18 cellular contexts compared by ENCODE assay signal in the genomic region with DNA sequence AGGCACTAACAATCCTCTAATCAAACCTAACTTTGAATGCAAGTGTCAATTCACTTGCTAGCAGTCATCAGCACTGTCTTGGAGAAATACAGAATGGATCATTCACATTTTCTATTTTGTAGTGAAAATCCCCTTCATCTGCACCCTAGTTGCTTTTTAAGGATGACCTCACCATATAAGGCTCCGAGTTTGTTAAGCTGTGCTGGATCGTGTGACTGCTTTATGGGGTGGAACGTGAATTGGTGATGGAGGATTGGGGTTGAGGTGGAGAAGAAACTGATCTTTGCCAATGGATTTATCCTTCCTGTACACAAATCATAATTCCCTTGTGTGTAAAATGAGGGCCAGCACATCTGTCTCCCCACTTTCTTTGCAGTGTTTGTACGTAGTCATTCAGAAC.
A peak's percentile ranks its signal among the peaks of the same experiment; 100 is the strongest.
DNase-seq lines count a peak whose midpoint lies in the region; ATAC-seq and TF ChIP-seq lines count a peak whose summit lies in the region.
"Had no signal": no experiment of that assay in that cellular context is flagged by ENCODE, and none has a peak within 500 bp of the region (broad histone marks: within the 10 kb centered on the region; RNA-seq: fewer than 3 reads in every experiment).

No MANE protein-coding gene starts in this region.

- 54 to 81% (median 58%) methylated on average over 4 of the region's 4 CpGs for WGBS in spleen, 5 donors

- H3K27me3 ChIP-seq in GM23338 (ENCODE audit: insufficient read depth) (no peaks in the 10 kb centered on the region), spleen (replicated peaks in 1 of 7) (peaks cover 0 to 60% (median 0%) of the 10 kb centered on the region in 7 donors)
- H3K27me3 ChIP-seq: BLaER1 treated with 17β-estradiol and CSF1 and Interleukin-3, amounts not matched to agents 10 nM and 100 nM had no signal

- H3K36me3 ChIP-seq in GM23338 (ENCODE audit: insufficient read depth) (no peaks in the 10 kb centered on the region), spleen (no peaks in the 10 kb centered on the region)
- H3K36me3 ChIP-seq: BLaER1 treated with 17β-estradiol and CSF1 and Interleukin-3, amounts not matched to agents 10 nM and 100 nM had no signal

- no peak for DNase-seq in activated naive CD4-positive, alpha-beta T cell treated with anti-CD3 and anti-CD28 coated beads, Interleukin-2, amount 50 U/mL, for 72 hours (ENCODE audit: low spot score in 2 of 2)
- DNase-seq in GM23338 (ENCODE audit: low spot score) = no peak
- no peak for DNase-seq in WTC11 (ENCODE audit: low spot score)
- no peak for DNase-seq in NCI-H146 (lab: John Stamatoyannopoulos, UW)
- DNase-seq in spleen = no peak
- DNase-seq: AML-193; Caco-2; Calu3; CD4-positive, alpha-beta T cell; CD8-positive, alpha-beta T cell; DMS79 treated with DMSO at 0.1 percent for 48 hours; GF-D8 had no signal

- H3K4me1 ChIP-seq in GM23338 (ENCODE audit: insufficient read depth) = peaks cover 15% of the 10 kb centered on the region
- no peaks in the 10 kb centered on the region for H3K4me1 ChIP-seq in spleen
- H3K4me1 ChIP-seq: A549; BLaER1 treated with 17β-estradiol and CSF1 and Interleukin-3, amounts not matched to agents 10 nM and 100 nM; Caco-2 had no signal

- CTCF ChIA-PET in WTC11 (lab: Charles Lee) = interaction anchor here (1.1 to 2.7 kb wide), 5 partner anchors 9 to 241 kb away, joined by 3 to 21 read pairs (median 5); no protein-coding TSS in a partner anchor

- no peaks in the 10 kb centered on the region for H3K9me3 Mint-ChIP-seq in activated naive CD4-positive, alpha-beta T cell treated with anti-CD3 and anti-CD28 coated beads, Interleukin-2, amount 50 U/mL, for 24 hours
- H3K9me3 Mint-ChIP-seq in activated naive CD4-positive, alpha-beta T cell treated with anti-CD3 and anti-CD28 coated beads, Interleukin-2, amount 50 U/mL, for 72 hours = peaks cover 0 to 4% of the 10 kb centered on the region in 2 donors
- H3K9me3 Mint-ChIP-seq in GM23338 (no peaks in the 10 kb centered on the region; the same call in 2 of the 3 replicates), WTC11 (peaks cover 3% of the 10 kb centered on the region; the same call in 1 of the 2 replicates)
- H3K9me3 Mint-ChIP-seq: CD4-positive, alpha-beta T cell; CD8-positive, alpha-beta T cell had no signal

- TF ChIP-seq POLR2A in spleen (IDR thresholded peaks at IDR 0.05) = no peak

- no peaks in the 10 kb centered on the region for H3K36me3 Mint-ChIP-seq in activated naive CD4-positive, alpha-beta T cell treated with anti-CD3 and anti-CD28 coated beads, Interleukin-2, amount 50 U/mL, for 24 hours
- H3K36me3 Mint-ChIP-seq in activated naive CD4-positive, alpha-beta T cell treated with anti-CD3 and anti-CD28 coated beads, Interleukin-2, amount 50 U/mL, for 72 hours = no peaks in the 10 kb centered on the region
- H3K36me3 Mint-ChIP-seq in GM23338 (ENCODE audit: low read depth) = peaks cover 4% of the 10 kb centered on the region; the same call in 1 of the 3 replicates
- no peaks in the 10 kb centered on the region; the same call in 1 of the 2 replicates for H3K36me3 Mint-ChIP-seq in WTC11
- H3K36me3 Mint-ChIP-seq: CD8-positive, alpha-beta T cell had no signal

- no peaks in the 10 kb centered on the region for H3K79me2 ChIP-seq in GM23338 (replicated peaks; ENCODE audit: insufficient read depth)

- H3K27me3 Mint-ChIP-seq in activated naive CD4-positive, alpha-beta T cell treated with anti-CD3 and anti-CD28 coated beads, Interleukin-2, amount 50 U/mL, for 24 hours = peaks cover 15% of the 10 kb centered on the region
- H3K27me3 Mint-ChIP-seq in GM23338 (ENCODE audit: insufficient read depth, low read depth, poor library complexity) (peaks cover 3% of the 10 kb centered on the region), WTC11 (ENCODE audit: low read depth) (no peaks in the 10 kb centered on the region)

- TF ChIP-seq CTCF in GM23338 (conservative IDR thresholded peaks at IDR 0.05; ENCODE audit: low read depth in 2 of 2) = no peak
- TF ChIP-seq CTCF in WTC11 (IDR thresholded peaks at IDR 0.05) = no peak
- TF ChIP-seq CTCF in spleen (IDR thresholded peaks at IDR 0.05 in 8 of 11, conservative IDR thresholded peaks at IDR 0.05 in 3 of 11) = no peak

- H2AFZ ChIP-seq in GM23338 = no peak overlapping the region

- no peaks in the 10 kb centered on the region for H3K9me3 ChIP-seq in spleen
- H3K9me3 ChIP-seq: A549; BLaER1 treated with 17β-estradiol and CSF1 and Interleukin-3, amounts not matched to agents 10 nM and 100 nM; Caco-2 had no signal

- H3K9me2 ChIP-seq in GM23338 (ENCODE audit: insufficient read depth) = 0 out of 2 replicates have a peak, but pooled peaks cover 5% of the 10 kb centered on the region

- intact Hi-C loops in spleen (cut with DNase I; ENCODE audit: low total_unique reads) = no loop called here

- no peaks in the 10 kb centered on the region for H4K20me1 ChIP-seq in GM23338 (replicated peaks; ENCODE audit: insufficient read depth)
- H4K20me1 ChIP-seq: BLaER1 treated with 17β-estradiol and CSF1 and Interleukin-3, amounts not matched to agents 10 nM and 100 nM had no signal

- H3K27ac Mint-ChIP-seq in activated naive CD4-positive, alpha-beta T cell treated with anti-CD3 and anti-CD28 coated beads, Interleukin-2, amount 50 U/mL, for 24 hours = peak overlapping the region; percentile 56
- H3K27ac Mint-ChIP-seq in activated naive CD4-positive, alpha-beta T cell treated with anti-CD3 and anti-CD28 coated beads, Interleukin-2, amount 50 U/mL, for 72 hours = no peak overlapping the region
- H3K27ac Mint-ChIP-seq in GM23338 (no peak overlapping the region), WTC11 (0 out of 2 replicates have a peak overlapping the region, but pooled peaks have one; percentile 12)
- H3K27ac Mint-ChIP-seq: B cell; CD4-positive, alpha-beta T cell; CD8-positive, alpha-beta T cell had no signal

- POLR2A ChIA-PET in WTC11 (lab: Charles Lee) = no interaction called here

- peak overlapping the region; percentile 13; the same call in 1 of the 2 replicates for H3K4me2 ChIP-seq in GM23338
- H3K4me2 ChIP-seq: A549; BLaER1 treated with 17β-estradiol and CSF1 and Interleukin-3, amounts not matched to agents 10 nM and 100 nM had no signal

- no peaks in the 10 kb centered on the region for H3F3A ChIP-seq in GM23338 (replicated peaks; ENCODE audit: low read depth)

- no peaks in the 10 kb centered on the region for H3K4me1 Mint-ChIP-seq in activated naive CD4-positive, alpha-beta T cell treated with anti-CD3 and anti-CD28 coated beads, Interleukin-2, amount 50 U/mL, for 24 hours
- peaks cover 19% of the 10 kb centered on the region for H3K4me1 Mint-ChIP-seq in GM23338
- peaks cover 25% of the 10 kb centered on the region for H3K4me1 Mint-ChIP-seq in WTC11
- H3K4me1 Mint-ChIP-seq: B cell had no signal

- no peak overlapping the region for H3K4me3 Mint-ChIP-seq in activated naive CD4-positive, alpha-beta T cell treated with anti-CD3 and anti-CD28 coated beads, Interleukin-2, amount 50 U/mL, for 24 hours
- H3K4me3 Mint-ChIP-seq in GM23338 (no peak overlapping the region; the same call in 2 of the 3 replicates), WTC11 (no peak overlapping the region)
- H3K4me3 Mint-ChIP-seq: B cell; CD4-positive, alpha-beta T cell; CD8-positive, alpha-beta T cell had no signal

- ATAC-seq in activated naive CD4-positive, alpha-beta T cell treated with anti-CD3 and anti-CD28 coated beads, Interleukin-2, amount 50 U/mL, for 72 hours = no peak
- ATAC-seq in GM23338 (0 out of 3 replicates have a peak, but pooled peaks have one; percentile 10), WTC11 (no peak; the same call in 1 of the 2 replicates)
- ATAC-seq: A549; CD8-positive, alpha-beta T cell had no signal

- H3K27ac ChIP-seq in GM23338 (ENCODE audit: low read depth) = no peak overlapping the region
- no peak overlapping the region for H3K27ac ChIP-seq in spleen
- H3K27ac ChIP-seq: 22Rv1; A549; BLaER1 treated with 17β-estradiol and CSF1 and Interleukin-3, amounts not matched to agents 10 nM and 100 nM; C4-2B had no signal

- H3K4me3 ChIP-seq in GM23338 (no peak overlapping the region), spleen (no peak overlapping the region)
- H3K4me3 ChIP-seq: A549; BLaER1 treated with 17β-estradiol and CSF1 and Interleukin-3, amounts not matched to agents 10 nM and 100 nM had no signal

TF ChIP-seq in GM23338, 12 proteins besides CTCF, POLR2A, EP300 and RAD21 (continues in another document):
- TF ChIP-seq CREB1 (CRISPR knock-in tag; IDR thresholded peaks at IDR 0.05; ENCODE audit: low read depth) (no peak), EZH2 (IDR thresholded peaks at IDR 0.05; ENCODE audit: low read depth, unreplicated experiment) (no peak), STAT1 (IDR thresholded peaks at IDR 0.05; ENCODE audit: unreplicated experiment) (no peak), JUNB (IDR thresholded peaks at IDR 0.05; ENCODE audit: unreplicated experiment) (no peak)

TF ChIP-seq in WTC11, 78 proteins besides CTCF, POLR2A, EP300 and RAD21 (continues in another document):
- TF ChIP-seq TCF7 (CRISPR knock-in tag; IDR thresholded peaks at IDR 0.05; ENCODE audit: low read depth) (no peak), ETV6 (CRISPR knock-in tag; IDR thresholded peaks at IDR 0.05) (no peak), GABPB1 (CRISPR knock-in tag; IDR thresholded peaks at IDR 0.05) (no peak), JAZF1 (CRISPR knock-in tag; IDR thresholded peaks at IDR 0.05) (no peak), ZNF671 (CRISPR knock-in tag; IDR thresholded peaks at IDR 0.05) (no peak)
- TF ChIP-seq, protein P1, sequence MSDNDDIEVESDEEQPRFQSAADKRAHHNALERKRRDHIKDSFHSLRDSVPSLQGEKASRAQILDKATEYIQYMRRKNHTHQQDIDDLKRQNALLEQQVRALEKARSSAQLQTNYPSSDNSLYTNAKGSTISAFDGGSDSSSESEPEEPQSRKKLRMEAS (CRISPR knock-in tag; IDR thresholded peaks at IDR 0.05) = no peak
- TF ChIP-seq, protein P2, sequence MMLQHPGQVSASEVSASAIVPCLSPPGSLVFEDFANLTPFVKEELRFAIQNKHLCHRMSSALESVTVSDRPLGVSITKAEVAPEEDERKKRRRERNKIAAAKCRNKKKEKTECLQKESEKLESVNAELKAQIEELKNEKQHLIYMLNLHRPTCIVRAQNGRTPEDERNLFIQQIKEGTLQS (CRISPR knock-in tag; conservative IDR thresholded peaks at IDR 0.05) = no peak
- TF ChIP-seq, protein P3, sequence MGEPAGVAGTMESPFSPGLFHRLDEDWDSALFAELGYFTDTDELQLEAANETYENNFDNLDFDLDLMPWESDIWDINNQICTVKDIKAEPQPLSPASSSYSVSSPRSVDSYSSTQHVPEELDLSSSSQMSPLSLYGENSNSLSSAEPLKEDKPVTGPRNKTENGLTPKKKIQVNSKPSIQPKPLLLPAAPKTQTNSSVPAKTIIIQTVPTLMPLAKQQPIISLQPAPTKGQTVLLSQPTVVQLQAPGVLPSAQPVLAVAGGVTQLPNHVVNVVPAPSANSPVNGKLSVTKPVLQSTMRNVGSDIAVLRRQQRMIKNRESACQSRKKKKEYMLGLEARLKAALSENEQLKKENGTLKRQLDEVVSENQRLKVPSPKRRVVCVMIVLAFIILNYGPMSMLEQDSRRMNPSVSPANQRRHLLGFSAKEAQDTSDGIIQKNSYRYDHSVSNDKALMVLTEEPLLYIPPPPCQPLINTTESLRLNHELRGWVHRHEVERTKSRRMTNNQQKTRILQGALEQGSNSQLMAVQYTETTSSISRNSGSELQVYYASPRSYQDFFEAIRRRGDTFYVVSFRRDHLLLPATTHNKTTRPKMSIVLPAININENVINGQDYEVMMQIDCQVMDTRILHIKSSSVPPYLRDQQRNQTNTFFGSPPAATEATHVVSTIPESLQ (CRISPR knock-in tag; IDR thresholded peaks at IDR 0.05) = no peak

Comparison
In these comparisons a context has a peak if more than half of its experiments do, and no peak if none do; other contexts are left out.
1. H3K27ac Mint-ChIP-seq: peak in activated naive CD4-positive, alpha-beta T cell treated with anti-CD3 and anti-CD28 coated beads, Interleukin-2, amount 50 U/mL, for 24 hours (single experiment) and WTC11 (single experiment); none in activated naive CD4-positive, alpha-beta T cell treated with anti-CD3 and anti-CD28 coated beads, Interleukin-2, amount 50 U/mL, for 72 hours (0 of 2) and GM23338 (single experiment).